ENCODE assay signal across 2 cellular contexts in genomic region chr1:58836396-58836795, GRCh38.
TF ChIP-seq lines count a peak whose summit lies in the region.

No MANE protein-coding gene starts in this region.

TF ChIP-seq in liver, 16 proteins besides CTCF, POLR2A, EP300 and RAD21:
- no peak for TF ChIP-seq REST (IDR thresholded peaks at IDR 0.05)
- TF ChIP-seq EGR1 (IDR thresholded peaks at IDR 0.05; ENCODE audit: low read depth in 2 of 2), result no peak
- no peak for TF ChIP-seq HNF4G (IDR thresholded peaks at IDR 0.05)
- TF ChIP-seq NR2F2 (IDR thresholded peaks at IDR 0.05), result peak; percentile 43
- TF ChIP-seq HNF4A (conservative IDR thresholded peaks at IDR 0.05), result no peak
TF ChIP-seq in liver: peak in this region for 1.

TF ChIP-seq in HepG2, 621 proteins besides CTCF, POLR2A, EP300 and RAD21:
- TF ChIP-seq ZNF441 (CRISPR knock-in tag; IDR thresholded peaks at IDR 0.05; ENCODE audit: borderline replicate concordance) (no peak), ZNF317 (CRISPR knock-in tag; IDR thresholded peaks at IDR 0.05) (no peak), ATF3 (CRISPR knock-in tag; IDR thresholded peaks at IDR 0.05) (no peak), HINFP (CRISPR knock-in tag; IDR thresholded peaks at IDR 0.05; ENCODE audit: low read depth) (no peak), KDM6A (CRISPR knock-in tag; IDR thresholded peaks at IDR 0.05; ENCODE audit: low read depth) (no peak), PHB2 (IDR thresholded peaks at IDR 0.05; ENCODE audit: partially characterized antibody) (no peak), ZNF674 (CRISPR knock-in tag; IDR thresholded peaks at IDR 0.05; ENCODE audit: low read depth) (no peak), TIGD3 (CRISPR knock-in tag; IDR thresholded peaks at IDR 0.05; ENCODE audit: borderline replicate concordance) (no peak), TOE1 (CRISPR knock-in tag; IDR thresholded peaks at IDR 0.05) (no peak), ZNF264 (CRISPR knock-in tag; IDR thresholded peaks at IDR 0.05) (no peak), GLMP (CRISPR knock-in tag; IDR thresholded peaks at IDR 0.05; ENCODE audit: borderline replicate concordance) (no peak), SRSF9 (IDR thresholded peaks at IDR 0.05; ENCODE audit: borderline replicate concordance, insufficient read depth, low read depth, low read length, poor library complexity, severe bottlenecking) (no peak), ZNF710 (CRISPR knock-in tag; IDR thresholded peaks at IDR 0.05; ENCODE audit: borderline replicate concordance) (no peak), HDAC6 (IDR thresholded peaks at IDR 0.05; ENCODE audit: low read depth, low read length) (no peak), PAX8 (CRISPR knock-in tag; IDR thresholded peaks at IDR 0.05; ENCODE audit: borderline replicate concordance) (no peak), RXRB (CRISPR knock-in tag; IDR thresholded peaks at IDR 0.05; ENCODE audit: borderline replicate concordance) (no peak), ZNF567 (CRISPR knock-in tag; IDR thresholded peaks at IDR 0.05; ENCODE audit: borderline replicate concordance) (no peak)
